9 cellular contexts compared by ENCODE assay signal in the genomic region with DNA sequence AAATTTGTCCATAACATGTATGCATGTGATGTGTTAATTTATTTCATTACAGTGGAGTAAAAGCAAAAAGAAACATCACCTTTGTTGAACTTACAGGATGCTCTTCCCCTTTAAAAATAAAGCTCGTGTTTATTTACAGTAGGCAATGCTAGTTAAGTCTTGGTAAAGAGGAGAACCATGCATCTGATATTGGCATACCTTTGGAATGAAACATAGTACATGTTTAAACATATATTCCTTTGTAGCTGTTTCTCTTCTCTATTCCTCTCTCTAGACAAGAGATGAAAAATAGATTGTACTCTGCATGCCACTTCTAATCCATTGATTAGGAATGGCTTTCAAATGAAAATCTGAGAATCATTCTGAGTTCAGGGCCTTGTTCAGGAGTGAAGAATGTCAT.
"Had no signal": no experiment of that assay in that cellular context is flagged by ENCODE, and none has a peak within 500 bp of the region (broad histone marks: within the 10 kb centered on the region; RNA-seq: fewer than 3 reads in every experiment).

No MANE protein-coding gene starts in this region.

- H2AFZ ChIP-seq: GM23248 had no signal

- H3K9ac ChIP-seq: GM23248 had no signal

- H3K4me3 Mint-ChIP-seq: HFFc6 had no signal

- H3K27ac Mint-ChIP-seq: HFFc6 had no signal

- H3K4me3 ChIP-seq: GM23248, HAP-1, K562 had no signal

- H3K9me3 ChIP-seq: HAP-1 had no signal

- H3K4me1 ChIP-seq: HAP-1 had no signal

- FAIRE-seq: HTR-8/SVneo, K562 had no signal

- H3K27ac ChIP-seq: GM23248 had no signal

- ATAC-seq: HCT116, K562 had no signal

- H3K36me3 ChIP-seq: HAP-1 had no signal

- DNase-seq: GM23248, GOT3, H7, HFFc6, IMR-90 had no signal
